In the genomic region with DNA sequence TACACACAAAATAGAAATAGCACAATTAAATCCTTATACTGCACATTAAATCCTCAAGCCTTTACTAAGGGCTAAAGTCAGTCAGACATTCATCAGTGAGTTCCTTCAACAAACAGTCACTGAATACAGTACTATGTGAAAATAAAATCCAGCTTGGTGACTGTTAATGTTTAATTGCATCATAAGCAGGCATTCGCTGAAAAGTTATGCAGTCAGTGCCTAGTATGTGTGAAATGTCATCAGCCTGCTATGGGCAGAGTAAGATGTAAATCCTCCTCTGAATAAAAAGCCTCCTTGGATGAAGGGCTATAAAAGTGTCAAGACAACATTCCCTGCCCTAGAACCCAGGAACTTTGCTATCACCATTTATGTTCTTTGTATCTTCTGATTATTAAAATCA, we compare ENCODE assay signal across 14 cellular contexts.
A peak's percentile ranks its signal among the peaks of the same experiment; 100 is the strongest.
DNase-seq lines count a peak whose midpoint lies in the region; ATAC-seq, FAIRE-seq and TF ChIP-seq lines count a peak whose summit lies in the region.
"Had no signal": no experiment of that assay in that cellular context is flagged by ENCODE, and none has a peak within 500 bp of the region (broad histone marks: within the 10 kb centered on the region; RNA-seq: fewer than 3 reads in every experiment).

No MANE protein-coding gene starts in this region.

- H3K27ac Mint-ChIP-seq in H9: peak overlapping the region in 2 of 3 experiments; percentile 56 to 79; a peak in 2 of 7 replicates
- peak overlapping the region; percentile 89 for H3K27ac Mint-ChIP-seq in stimulated activated memory B cell treated with anti-CD40 and anti-IgM and Interleukin-4, amounts not matched to agents 10 μg/mL and 1 μg/mL and 100 μg/mL, for 72 hours
- H3K27ac Mint-ChIP-seq: dendritic cell treated with granulocyte-macrophage colony-stimulating factor and Interleukin-4, amounts not matched to agents 40 ng/mL and 50 ng/mL, for 4 days had no signal

- H2BK5ac ChIP-seq in H9 (ENCODE audit: insufficient read length, low read length): no peak overlapping the region

- no CpG with 5 or more reads among the region's 1 CpG for WGBS in H9 (ENCODE audit: extremely low coverage, insufficient read length, low lambda C conversion rate)
- WGBS in K562 (ENCODE audit: insufficient coverage, low coverage, missing lambda C conversion rate): 0% methylated on average over 1 of the region's 1 CpG

- H2BK15ac ChIP-seq in H9 (ENCODE audit: low read depth, low read length): no peak overlapping the region

- H4K91ac ChIP-seq in H9 (ENCODE audit: insufficient read length, low read depth, low read length): no peak overlapping the region

- intact Hi-C loops in K562 (cut with micrococcal nuclease): no loop called here

- TF ChIP-seq EP300 in K562 (IDR thresholded peaks at IDR 0.05; ENCODE audit: low read length): no peak

- H3K36me3 Mint-ChIP-seq in H9 (ENCODE audit: insufficient read depth in 1 of 3, low read depth in 3 of 3): peaks cover 27 to 52% (median 43%) of the 10 kb centered on the region in 3 experiments; a peak in 6 of 7 replicates
- no peaks in the 10 kb centered on the region for H3K36me3 Mint-ChIP-seq in stimulated activated memory B cell treated with anti-CD40 and anti-IgM and Interleukin-4, amounts not matched to agents 10 μg/mL and 1 μg/mL and 100 μg/mL, for 72 hours

- H3K23ac ChIP-seq in H9 (ENCODE audit: insufficient read length, low read depth, low read length): no peak overlapping the region

- ATAC-seq in K562 (no peak), HG02678 (IDR thresholded peaks at IDR 0.05; ENCODE audit: unreplicated experiment) (no peak), GM21619 (IDR thresholded peaks at IDR 0.05; ENCODE audit: unreplicated experiment) (no peak)
- no peak for ATAC-seq in stimulated activated memory B cell treated with anti-CD40 and anti-IgM and Interleukin-4, amounts not matched to agents 10 μg/mL and 1 μg/mL and 100 μg/mL, for 72 hours
- ATAC-seq: left lung had no signal

- no peaks in the 10 kb centered on the region for H3K79me1 ChIP-seq in H9 (ENCODE audit: insufficient read depth, low read depth, low read length, poor library complexity, severe bottlenecking)

- no peaks in the 10 kb centered on the region for H4K20me1 ChIP-seq in H9 (ENCODE audit: control insufficient read depth, insufficient read depth, insufficient read length)
- no peaks in the 10 kb centered on the region for H4K20me1 ChIP-seq in K562 (replicated peaks; ENCODE audit: control insufficient read depth, insufficient read depth, low read length)

- no peaks in the 10 kb centered on the region for H3K9me3 Mint-ChIP-seq in H9
- H3K9me3 Mint-ChIP-seq in stimulated activated memory B cell treated with anti-CD40 and anti-IgM and Interleukin-4, amounts not matched to agents 10 μg/mL and 1 μg/mL and 100 μg/mL, for 72 hours: no peaks in the 10 kb centered on the region
- H3K9me3 Mint-ChIP-seq: dendritic cell treated with granulocyte-macrophage colony-stimulating factor and Interleukin-4, amounts not matched to agents 40 ng/mL and 50 ng/mL, for 4 days; neural crest cell had no signal

- no peak overlapping the region for H2BK120ac ChIP-seq in H9 (ENCODE audit: low read depth, low read length, poor library complexity, severe bottlenecking)

- TF ChIP-seq RAD21 in K562 (CRISPR knock-in tag; conservative IDR thresholded peaks at IDR 0.05 in 1 of 2, IDR thresholded peaks at IDR 0.05 in 1 of 2): no peak

- no peaks in the 10 kb centered on the region for H3K9me3 ChIP-seq in H9 (ENCODE audit: control insufficient read depth, low read depth, low read length)
- H3K9me3 ChIP-seq in K562 (replicated peaks; ENCODE audit: control insufficient read depth, insufficient read depth, low read depth, low read length): no peaks in the 10 kb centered on the region
- H3K9me3 ChIP-seq: heart left ventricle, left lung had no signal

- no peak overlapping the region for H2AFZ ChIP-seq in H9 (ENCODE audit: low read length)
- H2AFZ ChIP-seq in K562 (ENCODE audit: low read depth, low read length): 0 out of 2 replicates have a peak overlapping the region, but pooled peaks have one; percentile 28

- H3K56ac ChIP-seq in H9 (ENCODE audit: insufficient read length, low read depth, low read length): no peak overlapping the region

- H3K9me1 ChIP-seq in K562 (ENCODE audit: control insufficient read depth, insufficient read depth, low read length): no peaks in the 10 kb centered on the region

- H3K27me3 Mint-ChIP-seq in H9 (ENCODE audit: low read depth): no peaks in the 10 kb centered on the region; the same call in 1 of the 2 replicates
- no peaks in the 10 kb centered on the region for H3K27me3 Mint-ChIP-seq in stimulated activated memory B cell treated with anti-CD40 and anti-IgM and Interleukin-4, amounts not matched to agents 10 μg/mL and 1 μg/mL and 100 μg/mL, for 72 hours

- no peak for FAIRE-seq in K562 (lab: Jason Lieb, UNC)

- H3K9ac ChIP-seq in H9 (ENCODE audit: extremely low read depth, insufficient read length, low read length) (no peak overlapping the region), K562 (ENCODE audit: insufficient read depth in 1 of 2, low read depth in 2 of 2, low read length in 2 of 2) (no peak overlapping the region)

- POLR2A ChIA-PET in K562 (lab: Yijun Ruan, JAX): no interaction called here

- H3K27me3 ChIP-seq in H9 (ENCODE audit: insufficient read depth, low read length) (no peaks in the 10 kb centered on the region), K562 (ENCODE audit: control insufficient read depth in 2 of 2, insufficient read depth in 2 of 2, low read length in 2 of 2) (no peaks in the 10 kb centered on the region)
- H3K27me3 ChIP-seq: heart left ventricle, left lung had no signal

- H3K4me3 ChIP-seq in K562 (no peak overlapping the region), foreskin fibroblast (ENCODE audit: low read depth in 1 of 2, low read length in 2 of 2) (no peak overlapping the region)
- H3K4me3 ChIP-seq: heart left ventricle, left lung, skin epidermis had no signal

- DNase-seq in H9: no peak
- no peak for DNase-seq in K562 (ENCODE audit: extremely low read depth in 1 of 4, low spot score in 3 of 4)
- DNase-seq in foreskin fibroblast: peak; percentile 75 to 81
- DNase-seq in effector CD4-positive, alpha-beta T cell: no peak
- DNase-seq: activated CD8-positive, alpha-beta memory T cell treated with anti-CD3 and anti-CD28 coated beads, Interleukin-2, amount 50 U/mL, for 4 hours; heart left ventricle; left lung; NCI-H2081 had no signal

- H4K8ac ChIP-seq in H9 (replicated peaks; ENCODE audit: insufficient read length, low read depth, low read length): no peak overlapping the region

- in situ Hi-C loops in K562 (cut with MboI): no loop called here

- no peak overlapping the region for H2BK20ac ChIP-seq in H9 (ENCODE audit: low read depth, low read length, poor library complexity, severe bottlenecking)

- no peaks in the 10 kb centered on the region for H3K36me3 ChIP-seq in K562 (ENCODE audit: control insufficient read depth, insufficient read depth, low read length)

- H3K4me2 ChIP-seq in H9 (ENCODE audit: insufficient read depth, insufficient read length, low read length): no peak overlapping the region
- H3K4me2 ChIP-seq in K562 (ENCODE audit: insufficient read depth, low read length): no peak overlapping the region

- H3K23me2 ChIP-seq in H9 (ENCODE audit: insufficient read length, low read depth, low read length, poor library complexity, severe bottlenecking): no peaks in the 10 kb centered on the region

- no peak overlapping the region for H2AK5ac ChIP-seq in H9 (ENCODE audit: insufficient read length, low read length)

- H2BK12ac ChIP-seq in H9 (ENCODE audit: insufficient read length, low read depth, low read length): no peak overlapping the region

- CTCF ChIA-PET in K562 (lab: Yijun Ruan, JAX; ENCODE audit: low intra/inter-chr PET ratio): no interaction called here

- peaks cover 40 to 50% of the 10 kb centered on the region in 2 experiments for H3K4me1 Mint-ChIP-seq in H9
- peaks cover 64% of the 10 kb centered on the region for H3K4me1 Mint-ChIP-seq in stimulated activated memory B cell treated with anti-CD40 and anti-IgM and Interleukin-4, amounts not matched to agents 10 μg/mL and 1 μg/mL and 100 μg/mL, for 72 hours

- no peak overlapping the region for H3K18ac ChIP-seq in H9 (ENCODE audit: insufficient read length, low read depth, low read length)

- H3K4me1 ChIP-seq in H9 (ENCODE audit: insufficient read depth, low read length): peaks cover 10% of the 10 kb centered on the region
- H3K4me1 ChIP-seq in K562 (replicated peaks in 1 of 2; ENCODE audit: control insufficient read depth in 2 of 2, insufficient read depth in 2 of 2, low read length in 2 of 2): peaks cover 0 to 8% of the 10 kb centered on the region in 2 experiments; a peak in 3 of 5 replicates

- no peak overlapping the region for H4K5ac ChIP-seq in H9 (ENCODE audit: insufficient read length, low read depth, low read length)

- H3K27ac ChIP-seq in H9 (ENCODE audit: insufficient read length, low read depth, low read length): no peak overlapping the region
- H3K27ac ChIP-seq in K562 (ENCODE audit: extremely low read depth, low read depth, low read length): no peak overlapping the region
- H3K27ac ChIP-seq: left lung, skin epidermis had no signal

- H3K4ac ChIP-seq in H9 (ENCODE audit: low read depth, low read length): no peak overlapping the region

- no TSS peak for BruUV-seq in K562 (replicated peaks; lab: Mats Ljungman, UMichigan)

- H3K4me3 Mint-ChIP-seq in H9: no peak overlapping the region
- H3K4me3 Mint-ChIP-seq in stimulated activated memory B cell treated with anti-CD40 and anti-IgM and Interleukin-4, amounts not matched to agents 10 μg/mL and 1 μg/mL and 100 μg/mL, for 72 hours: no peak overlapping the region
- H3K4me3 Mint-ChIP-seq: dendritic cell treated with granulocyte-macrophage colony-stimulating factor and Interleukin-4, amounts not matched to agents 40 ng/mL and 50 ng/mL, for 4 days; neural crest cell had no signal

- H3T11ph ChIP-seq in H9 (ENCODE audit: low read length): no peak overlapping the region

- H3K79me2 ChIP-seq in H9 (ENCODE audit: insufficient read depth, low read length) (peaks cover 14% of the 10 kb centered on the region; the same call in 1 of the 2 replicates), K562 (ENCODE audit: control insufficient read depth, insufficient read depth, low read length) (no peaks in the 10 kb centered on the region)

- TF ChIP-seq CTCF in H9 (conservative IDR thresholded peaks at IDR 0.05): no peak
- no peak for TF ChIP-seq CTCF in K562 (IDR thresholded peaks at IDR 0.05 in 2 of 3, conservative IDR thresholded peaks at IDR 0.05 in 1 of 3; ENCODE audit: insufficient read depth in 2 of 3, low read depth in 1 of 3, low read length in 3 of 3)
- no peak for TF ChIP-seq CTCF in foreskin fibroblast (IDR thresholded peaks at IDR 0.05; ENCODE audit: low read depth, low read length)

- no peak for TF ChIP-seq POLR2A in K562 (conservative IDR thresholded peaks at IDR 0.05)

- H3K14ac ChIP-seq in H9 (ENCODE audit: insufficient read depth, low read length): no peak overlapping the region

TF ChIP-seq in K562, 482 proteins besides CTCF, POLR2A, EP300 and RAD21 (continues in another document):
- no peak for TF ChIP-seq ZNF174 (CRISPR knock-in tag; IDR thresholded peaks at IDR 0.05)

Comparison
In these comparisons a context has a peak if more than half of its experiments do, and no peak if none do; other contexts are left out.
1. DNase-seq: peak in foreskin fibroblast (2 of 2); none in H9 (single experiment), K562 (0 of 4) and effector CD4-positive, alpha-beta T cell (single experiment).